In the genomic region with DNA sequence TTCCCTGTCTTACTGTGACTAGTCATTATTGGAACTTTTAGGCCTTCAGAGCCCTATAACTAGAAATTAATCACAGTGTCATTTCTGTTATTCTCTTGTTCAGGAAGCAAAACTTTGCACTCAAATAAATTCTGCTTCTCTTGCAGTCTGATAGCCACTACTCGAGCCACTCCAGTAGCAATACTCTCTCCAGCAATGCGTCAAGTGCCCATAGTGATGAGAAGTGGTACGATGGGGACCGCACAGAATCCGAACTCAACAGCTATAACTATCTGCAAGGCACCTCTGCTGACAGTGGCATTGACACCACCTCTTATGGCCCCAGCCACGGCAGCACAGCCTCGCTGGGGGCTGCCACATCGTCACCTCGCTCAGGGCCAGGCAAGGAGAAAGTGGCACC, we compare ENCODE assay signal across 19 cellular contexts.
A peak's percentile ranks its signal among the peaks of the same experiment; 100 is the strongest.
DNase-seq lines count a peak whose midpoint lies in the region; ATAC-seq and TF ChIP-seq lines count a peak whose summit lies in the region.
"Had no signal": no experiment of that assay in that cellular context is flagged by ENCODE, and none has a peak within 500 bp of the region (broad histone marks: within the 10 kb centered on the region; RNA-seq: fewer than 3 reads in every experiment).

No MANE protein-coding gene starts in this region.

- H3K4me1 Mint-ChIP-seq in H9 (peaks cover 14% of the 10 kb centered on the region in 2 experiments), IgD-negative memory B cell (peaks cover 0 to 1% (median 0%) of the 10 kb centered on the region in 3 donors)

- no peak overlapping the region for H3K9ac ChIP-seq in H9 (ENCODE audit: extremely low read depth, insufficient read length, low read length)
- H3K9ac ChIP-seq in trophoblast cell (ENCODE audit: low read length) = no peak overlapping the region
- H3K9ac ChIP-seq: GM23248 had no signal

- no peak overlapping the region for H4K5ac ChIP-seq in H9 (ENCODE audit: insufficient read length, low read depth, low read length)

- H3K36me3 ChIP-seq in osteoblast (ENCODE audit: insufficient read depth, low read length) = peaks cover 54% of the 10 kb centered on the region
- H3K36me3 ChIP-seq in trophoblast cell (ENCODE audit: control insufficient read depth in 1 of 2, insufficient read depth in 2 of 2, low read length in 2 of 2) = peaks cover 5 to 11% of the 10 kb centered on the region in 2 experiments

- no peak overlapping the region for H4K12ac ChIP-seq in trophoblast cell (ENCODE audit: low read depth, low read length)

- H3K14ac ChIP-seq in H9 (ENCODE audit: insufficient read depth, low read length) (no peak overlapping the region), trophoblast cell (ENCODE audit: low read length) (no peak overlapping the region)

- no peak overlapping the region for H2BK20ac ChIP-seq in H9 (ENCODE audit: low read depth, low read length, poor library complexity, severe bottlenecking)

- H3K4me3 Mint-ChIP-seq in H9 (no peak overlapping the region), IgD-negative memory B cell (no peak overlapping the region)
- H3K4me3 Mint-ChIP-seq: CD4-positive, alpha-beta memory T cell had no signal

- H3K9me3 ChIP-seq in H9 (ENCODE audit: control insufficient read depth, low read depth, low read length) = no peaks in the 10 kb centered on the region
- H3K9me3 ChIP-seq in osteoblast (ENCODE audit: low read depth, low read length) = no peaks in the 10 kb centered on the region
- no peaks in the 10 kb centered on the region for H3K9me3 ChIP-seq in trophoblast cell (ENCODE audit: insufficient read depth, low read depth, low read length)
- H3K9me3 ChIP-seq: A549 had no signal

- H3K4me1 ChIP-seq in H9 (ENCODE audit: insufficient read depth, low read length) = 0 out of 2 replicates have a peak, but pooled peaks cover 5% of the 10 kb centered on the region
- peaks cover 58% of the 10 kb centered on the region for H3K4me1 ChIP-seq in osteoblast (ENCODE audit: insufficient read depth, low read length)
- no peaks in the 10 kb centered on the region for H3K4me1 ChIP-seq in trophoblast cell (ENCODE audit: control insufficient read depth in 1 of 2, insufficient read depth in 2 of 2, low read length in 2 of 2)
- H3K4me1 ChIP-seq: A549 had no signal

- WGBS in H9 (ENCODE audit: extremely low coverage, insufficient read length, low lambda C conversion rate) = no CpG with 5 or more reads among the region's 9 CpGs
- no CpG with 5 or more reads among the region's 9 CpGs for WGBS in trophoblast cell (ENCODE audit: extremely low coverage, insufficient coverage, insufficient read length)

- H2BK120ac ChIP-seq in H9 (ENCODE audit: low read depth, low read length, poor library complexity, severe bottlenecking) (no peak overlapping the region), trophoblast cell (ENCODE audit: insufficient read depth, low read length, poor library complexity) (no peak overlapping the region)

- no peak overlapping the region for H3K23ac ChIP-seq in H9 (ENCODE audit: insufficient read length, low read depth, low read length)
- no peak overlapping the region for H3K23ac ChIP-seq in trophoblast cell (ENCODE audit: low read length)

- TF ChIP-seq CTCF in H9 (conservative IDR thresholded peaks at IDR 0.05) (no peak), osteoblast (IDR thresholded peaks at IDR 0.05; ENCODE audit: extremely low read depth, low read depth, low read length) (no peak)

- H3K27ac Mint-ChIP-seq in H9 (peak overlapping the region in 2 of 3 experiments; percentile 53 to 76; a peak in 2 of 7 replicates), IgD-negative memory B cell (peak overlapping the region in 2 of 3 donors; percentile 43 to 56)

- H3K27me3 ChIP-seq in H9 (ENCODE audit: insufficient read depth, low read length) = no peaks in the 10 kb centered on the region
- H3K27me3 ChIP-seq in osteoblast (ENCODE audit: insufficient read depth, low read length) = no peaks in the 10 kb centered on the region
- no peaks in the 10 kb centered on the region for H3K27me3 ChIP-seq in trophoblast cell (ENCODE audit: insufficient read depth, low read length)

- no peak overlapping the region for H2AK5ac ChIP-seq in H9 (ENCODE audit: insufficient read length, low read length)
- H2AK5ac ChIP-seq in trophoblast cell (ENCODE audit: low read length) = no peak overlapping the region

- H4K8ac ChIP-seq in H9 (replicated peaks; ENCODE audit: insufficient read length, low read depth, low read length) (no peak overlapping the region), trophoblast cell (ENCODE audit: low read depth, low read length) (no peak overlapping the region)

- H3K9me3 Mint-ChIP-seq in H9 = no peaks in the 10 kb centered on the region
- no peaks in the 10 kb centered on the region for H3K9me3 Mint-ChIP-seq in IgD-negative memory B cell
- H3K9me3 Mint-ChIP-seq: CD4-positive, alpha-beta memory T cell had no signal

- H3K27ac ChIP-seq in H9 (ENCODE audit: insufficient read length, low read depth, low read length) (no peak overlapping the region), osteoblast (ENCODE audit: low read depth, low read length) (peak overlapping the region; percentile 97), trophoblast cell (ENCODE audit: low read depth, low read length) (no peak overlapping the region)
- H3K27ac ChIP-seq: A549, GM23248 had no signal

- H3K79me1 ChIP-seq in H9 (ENCODE audit: insufficient read depth, low read depth, low read length, poor library complexity, severe bottlenecking) = no peaks in the 10 kb centered on the region
- no peaks in the 10 kb centered on the region for H3K79me1 ChIP-seq in trophoblast cell (ENCODE audit: low read length)

- H3K4me3 ChIP-seq in osteoblast (ENCODE audit: insufficient read depth, low read length) (no peak overlapping the region), trophoblast cell (ENCODE audit: low read depth, low read length) (no peak overlapping the region)
- H3K4me3 ChIP-seq: A549, GM23248 had no signal

- H2BK12ac ChIP-seq in H9 (ENCODE audit: insufficient read length, low read depth, low read length) = no peak overlapping the region
- H2BK12ac ChIP-seq in trophoblast cell (ENCODE audit: low read length) = no peak overlapping the region

- no peak overlapping the region for H3K56ac ChIP-seq in H9 (ENCODE audit: insufficient read length, low read depth, low read length)

- no peak overlapping the region for H3K4ac ChIP-seq in H9 (ENCODE audit: low read depth, low read length)
- H3K4ac ChIP-seq in trophoblast cell (ENCODE audit: low read depth, low read length) = no peak overlapping the region

- H3T11ph ChIP-seq in H9 (ENCODE audit: low read length) = no peak overlapping the region

- H2BK5ac ChIP-seq in H9 (ENCODE audit: insufficient read length, low read length) (no peak overlapping the region), trophoblast cell (ENCODE audit: low read depth, low read length, poor library complexity) (no peak overlapping the region)

- H3K27me3 Mint-ChIP-seq in H9 (ENCODE audit: low read depth) (no peaks in the 10 kb centered on the region), IgD-negative memory B cell (no peaks in the 10 kb centered on the region)
- H3K27me3 Mint-ChIP-seq: CD4-positive, alpha-beta memory T cell had no signal

- no peak for DNase-seq in H9
- DNase-seq in osteoblast (ENCODE audit: insufficient read length, low spot score, missing footprints) = no peak
- no peak for DNase-seq in trophoblast cell
- DNase-seq in stimulated activated CD4-positive, alpha-beta T cell treated with anti-CD3 and anti-CD28 coated beads, Interleukin-4, amount 100 ng/mL, for 4 hours = no peak
- DNase-seq in putamen (ENCODE audit: low spot score) = no peak
- DNase-seq: 8988T; C1 segment of cervical spinal cord; Calu3; CD4-positive, alpha-beta memory T cell; COR-L47; DMS53; DMS79 treated with DMSO at 0.1 percent for 48 hours; GF-D8; GM23248; H7 had no signal

- no peaks in the 10 kb centered on the region for H4K20me1 ChIP-seq in H9 (ENCODE audit: control insufficient read depth, insufficient read depth, insufficient read length)
- H4K20me1 ChIP-seq in osteoblast (ENCODE audit: insufficient read depth, low read length) = no peaks in the 10 kb centered on the region

- no peaks in the 10 kb centered on the region for H3K79me2 ChIP-seq in H9 (ENCODE audit: insufficient read depth, low read length)
- H3K79me2 ChIP-seq in osteoblast (ENCODE audit: insufficient read depth, low read length) = peaks cover 16% of the 10 kb centered on the region
- H3K79me2 ChIP-seq in trophoblast cell (ENCODE audit: control insufficient read depth, insufficient read depth, low read length, poor library complexity) = no peaks in the 10 kb centered on the region

- ATAC-seq in GM19452 (IDR thresholded peaks at IDR 0.05; ENCODE audit: unreplicated experiment) = no peak
- ATAC-seq: A549, HCT116 had no signal

- no peak overlapping the region for H3K18ac ChIP-seq in H9 (ENCODE audit: insufficient read length, low read depth, low read length)
- H3K18ac ChIP-seq in trophoblast cell (ENCODE audit: low read length) = no peak overlapping the region

- H3K36me3 Mint-ChIP-seq in H9 (ENCODE audit: insufficient read depth in 1 of 3, low read depth in 3 of 3) (peaks cover 6 to 36% (median 18%) of the 10 kb centered on the region in 3 experiments; a peak in 6 of 7 replicates), IgD-negative memory B cell (peaks cover 18% of the 10 kb centered on the region)

- peaks cover 3% of the 10 kb centered on the region for H3K23me2 ChIP-seq in H9 (ENCODE audit: insufficient read length, low read depth, low read length, poor library complexity, severe bottlenecking)

- H3K4me2 ChIP-seq in H9 (ENCODE audit: insufficient read depth, insufficient read length, low read length) = no peak overlapping the region
- no peak overlapping the region for H3K4me2 ChIP-seq in osteoblast (ENCODE audit: insufficient read depth, low read length)
- H3K4me2 ChIP-seq in trophoblast cell (ENCODE audit: low read length) = no peak overlapping the region
- H3K4me2 ChIP-seq: A549 had no signal

- H4K91ac ChIP-seq in H9 (ENCODE audit: insufficient read length, low read depth, low read length) = no peak overlapping the region
- no peak overlapping the region for H4K91ac ChIP-seq in trophoblast cell (ENCODE audit: low read depth, low read length)

- H2BK15ac ChIP-seq in H9 (ENCODE audit: low read depth, low read length) = no peak overlapping the region

- H2AFZ ChIP-seq in H9 (ENCODE audit: low read length) (no peak overlapping the region), osteoblast (ENCODE audit: low read length) (no peak overlapping the region), trophoblast cell (ENCODE audit: insufficient read depth, low read length, poor library complexity) (no peak overlapping the region)
- H2AFZ ChIP-seq: GM23248 had no signal
